Comparison of ENCODE assay signal across 1 cellular context in the genomic region with DNA sequence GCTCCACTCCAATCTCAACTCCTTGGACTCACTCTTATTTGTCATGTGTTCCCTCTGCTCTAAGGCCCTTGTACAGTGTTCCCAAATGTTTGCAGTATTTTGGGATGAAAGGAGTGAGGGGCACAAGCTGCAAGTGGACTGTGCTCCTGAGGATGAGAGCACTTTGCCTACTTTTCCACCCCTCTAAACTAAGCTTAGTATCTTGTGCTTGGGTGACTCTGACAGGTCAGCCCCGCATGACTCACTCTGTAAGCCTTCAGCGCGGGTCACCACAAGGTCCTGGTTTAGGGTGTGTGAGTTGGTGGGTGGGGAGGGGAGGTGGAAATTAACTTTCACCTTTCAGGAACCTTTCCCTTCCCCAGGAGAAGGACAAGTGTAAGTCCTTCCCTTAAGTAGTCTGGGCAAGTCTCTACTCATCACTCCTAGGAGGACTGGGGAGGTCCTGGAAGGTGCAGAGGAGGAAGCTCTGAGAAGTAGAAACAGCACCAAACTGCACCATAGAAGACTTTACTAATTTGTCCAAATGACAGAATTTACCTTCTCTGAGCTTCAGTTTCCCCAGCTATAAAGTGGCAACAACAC.
TF ChIP-seq lines count a peak whose summit lies in the region.

No MANE protein-coding gene starts in this region.

TF ChIP-seq in HepG2, 621 proteins besides CTCF, POLR2A, EP300 and RAD21 (continued from another document and continues in another):
- no peak for TF ChIP-seq ZFP91 (CRISPR knock-in tag; IDR thresholded peaks at IDR 0.05; ENCODE audit: borderline replicate concordance)
- TF ChIP-seq LBX2 (CRISPR knock-in tag; IDR thresholded peaks at IDR 0.05; ENCODE audit: borderline replicate concordance) = no peak
- no peak for TF ChIP-seq PLSCR1 (CRISPR knock-in tag; IDR thresholded peaks at IDR 0.05; ENCODE audit: borderline replicate concordance)
- TF ChIP-seq RARA (CRISPR knock-in tag; IDR thresholded peaks at IDR 0.05) = peak; percentile 83
- no peak for TF ChIP-seq MBD4 (IDR thresholded peaks at IDR 0.05; ENCODE audit: borderline replicate concordance, low read length)
- TF ChIP-seq DNMT3B (CRISPR knock-in tag; conservative IDR thresholded peaks at IDR 0.05) = no peak
- TF ChIP-seq, protein P1, sequence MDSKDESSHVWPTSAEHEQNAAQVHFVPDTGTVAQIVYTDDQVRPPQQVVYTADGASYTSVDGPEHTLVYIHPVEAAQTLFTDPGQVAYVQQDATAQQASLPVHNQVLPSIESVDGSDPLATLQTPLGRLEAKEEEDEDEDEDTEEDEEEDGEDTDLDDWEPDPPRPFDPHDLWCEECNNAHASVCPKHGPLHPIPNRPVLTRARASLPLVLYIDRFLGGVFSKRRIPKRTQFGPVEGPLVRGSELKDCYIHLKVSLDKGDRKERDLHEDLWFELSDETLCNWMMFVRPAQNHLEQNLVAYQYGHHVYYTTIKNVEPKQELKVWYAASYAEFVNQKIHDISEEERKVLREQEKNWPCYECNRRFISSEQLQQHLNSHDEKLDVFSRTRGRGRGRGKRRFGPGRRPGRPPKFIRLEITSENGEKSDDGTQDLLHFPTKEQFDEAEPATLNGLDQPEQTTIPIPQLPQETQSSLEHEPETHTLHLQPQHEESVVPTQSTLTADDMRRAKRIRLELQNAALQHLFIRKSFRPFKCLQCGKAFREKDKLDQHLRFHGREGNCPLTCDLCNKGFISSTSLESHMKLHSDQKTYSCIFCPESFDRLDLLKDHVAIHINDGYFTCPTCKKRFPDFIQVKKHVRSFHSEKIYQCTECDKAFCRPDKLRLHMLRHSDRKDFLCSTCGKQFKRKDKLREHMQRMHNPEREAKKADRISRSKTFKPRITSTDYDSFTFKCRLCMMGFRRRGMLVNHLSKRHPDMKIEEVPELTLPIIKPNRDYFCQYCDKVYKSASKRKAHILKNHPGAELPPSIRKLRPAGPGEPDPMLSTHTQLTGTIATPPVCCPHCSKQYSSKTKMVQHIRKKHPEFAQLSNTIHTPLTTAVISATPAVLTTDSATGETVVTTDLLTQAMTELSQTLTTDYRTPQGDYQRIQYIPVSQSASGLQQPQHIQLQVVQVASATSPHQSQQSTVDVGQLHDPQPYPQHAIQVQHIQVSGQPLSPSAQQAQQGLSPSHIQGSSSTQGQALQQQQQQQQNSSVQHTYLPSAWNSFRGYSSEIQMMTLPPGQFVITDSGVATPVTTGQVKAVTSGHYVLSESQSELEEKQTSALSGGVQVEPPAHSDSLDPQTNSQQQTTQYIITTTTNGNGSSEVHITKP (CRISPR knock-in tag; IDR thresholded peaks at IDR 0.05; ENCODE audit: low read depth) = peak; percentile 80; the same call in 1 of the 2 replicates
- TF ChIP-seq ZSCAN12 (CRISPR knock-in tag; IDR thresholded peaks at IDR 0.05) = no peak
- TF ChIP-seq NR3C1 (CRISPR knock-in tag; IDR thresholded peaks at IDR 0.05) = no peak
- no peak for TF ChIP-seq FOXO1 (CRISPR knock-in tag; IDR thresholded peaks at IDR 0.05)
- TF ChIP-seq, protein P2, sequence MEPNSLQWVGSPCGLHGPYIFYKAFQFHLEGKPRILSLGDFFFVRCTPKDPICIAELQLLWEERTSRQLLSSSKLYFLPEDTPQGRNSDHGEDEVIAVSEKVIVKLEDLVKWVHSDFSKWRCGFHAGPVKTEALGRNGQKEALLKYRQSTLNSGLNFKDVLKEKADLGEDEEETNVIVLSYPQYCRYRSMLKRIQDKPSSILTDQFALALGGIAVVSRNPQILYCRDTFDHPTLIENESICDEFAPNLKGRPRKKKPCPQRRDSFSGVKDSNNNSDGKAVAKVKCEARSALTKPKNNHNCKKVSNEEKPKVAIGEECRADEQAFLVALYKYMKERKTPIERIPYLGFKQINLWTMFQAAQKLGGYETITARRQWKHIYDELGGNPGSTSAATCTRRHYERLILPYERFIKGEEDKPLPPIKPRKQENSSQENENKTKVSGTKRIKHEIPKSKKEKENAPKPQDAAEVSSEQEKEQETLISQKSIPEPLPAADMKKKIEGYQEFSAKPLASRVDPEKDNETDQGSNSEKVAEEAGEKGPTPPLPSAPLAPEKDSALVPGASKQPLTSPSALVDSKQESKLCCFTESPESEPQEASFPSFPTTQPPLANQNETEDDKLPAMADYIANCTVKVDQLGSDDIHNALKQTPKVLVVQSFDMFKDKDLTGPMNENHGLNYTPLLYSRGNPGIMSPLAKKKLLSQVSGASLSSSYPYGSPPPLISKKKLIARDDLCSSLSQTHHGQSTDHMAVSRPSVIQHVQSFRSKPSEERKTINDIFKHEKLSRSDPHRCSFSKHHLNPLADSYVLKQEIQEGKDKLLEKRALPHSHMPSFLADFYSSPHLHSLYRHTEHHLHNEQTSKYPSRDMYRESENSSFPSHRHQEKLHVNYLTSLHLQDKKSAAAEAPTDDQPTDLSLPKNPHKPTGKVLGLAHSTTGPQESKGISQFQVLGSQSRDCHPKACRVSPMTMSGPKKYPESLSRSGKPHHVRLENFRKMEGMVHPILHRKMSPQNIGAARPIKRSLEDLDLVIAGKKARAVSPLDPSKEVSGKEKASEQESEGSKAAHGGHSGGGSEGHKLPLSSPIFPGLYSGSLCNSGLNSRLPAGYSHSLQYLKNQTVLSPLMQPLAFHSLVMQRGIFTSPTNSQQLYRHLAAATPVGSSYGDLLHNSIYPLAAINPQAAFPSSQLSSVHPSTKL (CRISPR knock-in tag; IDR thresholded peaks at IDR 0.05) = 0 out of 2 replicates have a peak, but pooled peaks have one; percentile 10
- TF ChIP-seq NR2F6 (IDR thresholded peaks at IDR 0.05) = no peak
- peak; percentile 39; the same call in 1 of the 2 replicates for TF ChIP-seq NR2F6 (CRISPR knock-in tag; IDR thresholded peaks at IDR 0.05)
- no peak for TF ChIP-seq GABPB1 (CRISPR knock-in tag; IDR thresholded peaks at IDR 0.05)
- TF ChIP-seq SNAPC2 (CRISPR knock-in tag; IDR thresholded peaks at IDR 0.05) = no peak
- TF ChIP-seq JUND (CRISPR knock-in tag; IDR thresholded peaks at IDR 0.05) = peak; percentile 27; the same call in 1 of the 2 replicates
- no peak for TF ChIP-seq ZNF878 (CRISPR knock-in tag; IDR thresholded peaks at IDR 0.05)
- no peak for TF ChIP-seq RFX5 (IDR thresholded peaks at IDR 0.05; ENCODE audit: low read depth, low read length)
- 0 out of 2 replicates have a peak, but pooled peaks have one; percentile 22 for TF ChIP-seq JUN (CRISPR knock-in tag; IDR thresholded peaks at IDR 0.05)
- no peak for TF ChIP-seq ZNF12 (CRISPR knock-in tag; IDR thresholded peaks at IDR 0.05)
- TF ChIP-seq ZFP36L1 (CRISPR knock-in tag; IDR thresholded peaks at IDR 0.05) = no peak
- TF ChIP-seq, protein P3, sequence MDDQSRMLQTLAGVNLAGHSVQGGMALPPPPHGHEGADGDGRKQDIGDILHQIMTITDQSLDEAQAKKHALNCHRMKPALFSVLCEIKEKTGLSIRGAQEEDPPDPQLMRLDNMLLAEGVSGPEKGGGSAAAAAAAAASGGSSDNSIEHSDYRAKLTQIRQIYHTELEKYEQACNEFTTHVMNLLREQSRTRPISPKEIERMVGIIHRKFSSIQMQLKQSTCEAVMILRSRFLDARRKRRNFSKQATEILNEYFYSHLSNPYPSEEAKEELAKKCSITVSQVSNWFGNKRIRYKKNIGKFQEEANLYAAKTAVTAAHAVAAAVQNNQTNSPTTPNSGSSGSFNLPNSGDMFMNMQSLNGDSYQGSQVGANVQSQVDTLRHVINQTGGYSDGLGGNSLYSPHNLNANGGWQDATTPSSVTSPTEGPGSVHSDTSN (CRISPR knock-in tag; IDR thresholded peaks at IDR 0.05; ENCODE audit: borderline replicate concordance) = no peak
- TF ChIP-seq TBX2 (CRISPR knock-in tag; IDR thresholded peaks at IDR 0.05; ENCODE audit: borderline replicate concordance) = no peak
- TF ChIP-seq SOX13 (IDR thresholded peaks at IDR 0.05) = no peak
- no peak for TF ChIP-seq SOX13 (CRISPR knock-in tag; conservative IDR thresholded peaks at IDR 0.05 in 1 of 2, IDR thresholded peaks at IDR 0.05 in 1 of 2)
- no peak for TF ChIP-seq MATR3 (CRISPR knock-in tag; IDR thresholded peaks at IDR 0.05)
- no peak for TF ChIP-seq ARID4A (CRISPR knock-in tag; IDR thresholded peaks at IDR 0.05; ENCODE audit: borderline replicate concordance)
- 0 out of 2 replicates have a peak, but pooled peaks have one; percentile 31 for TF ChIP-seq RXRB (CRISPR knock-in tag; IDR thresholded peaks at IDR 0.05; ENCODE audit: borderline replicate concordance)
- TF ChIP-seq, protein P4, sequence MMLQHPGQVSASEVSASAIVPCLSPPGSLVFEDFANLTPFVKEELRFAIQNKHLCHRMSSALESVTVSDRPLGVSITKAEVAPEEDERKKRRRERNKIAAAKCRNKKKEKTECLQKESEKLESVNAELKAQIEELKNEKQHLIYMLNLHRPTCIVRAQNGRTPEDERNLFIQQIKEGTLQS (CRISPR knock-in tag; IDR thresholded peaks at IDR 0.05) = peak; percentile 53; the same call in 1 of the 2 replicates
- TF ChIP-seq MAFG (CRISPR knock-in tag; IDR thresholded peaks at IDR 0.05) = no peak
- TF ChIP-seq IKZF5 (CRISPR knock-in tag; IDR thresholded peaks at IDR 0.05) = no peak
- TF ChIP-seq THYN1 (CRISPR knock-in tag; IDR thresholded peaks at IDR 0.05; ENCODE audit: borderline replicate concordance, low read depth) = no peak
- no peak for TF ChIP-seq ZNF468 (CRISPR knock-in tag; IDR thresholded peaks at IDR 0.05)
- TF ChIP-seq RNF2 (conservative IDR thresholded peaks at IDR 0.05; ENCODE audit: low read depth) = 0 out of 2 replicates have a peak, but pooled peaks have one; percentile 18
- TF ChIP-seq, protein P5, sequence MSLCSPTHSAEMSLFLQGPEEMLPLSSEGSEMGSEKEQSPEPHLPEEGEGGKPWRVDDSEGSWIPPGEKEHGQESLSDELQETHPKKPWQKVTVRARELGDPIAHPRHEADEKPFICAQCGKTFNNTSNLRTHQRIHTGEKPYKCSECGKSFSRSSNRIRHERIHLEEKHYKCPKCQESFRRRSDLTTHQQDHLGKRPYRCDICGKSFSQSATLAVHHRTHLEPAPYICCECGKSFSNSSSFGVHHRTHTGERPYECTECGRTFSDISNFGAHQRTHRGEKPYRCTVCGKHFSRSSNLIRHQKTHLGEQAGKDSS (CRISPR knock-in tag; IDR thresholded peaks at IDR 0.05; ENCODE audit: borderline replicate concordance, low read depth) = no peak
- TF ChIP-seq ZNF569 (CRISPR knock-in tag; IDR thresholded peaks at IDR 0.05; ENCODE audit: borderline replicate concordance) = no peak
- peak; percentile 45; the same call in 1 of the 2 replicates for TF ChIP-seq FOSL1 (CRISPR knock-in tag; IDR thresholded peaks at IDR 0.05; ENCODE audit: borderline replicate concordance)
- TF ChIP-seq XRCC5 (optimal IDR thresholded peaks at IDR 0.05; ENCODE audit: low read length) = peak; percentile 71
- TF ChIP-seq ZNF589 (CRISPR knock-in tag; conservative IDR thresholded peaks at IDR 0.05) = no peak
- no peak for TF ChIP-seq SRF (IDR thresholded peaks at IDR 0.05; ENCODE audit: low read depth, low read length)
- peak; percentile 56; the same call in 1 of the 2 replicates for TF ChIP-seq RXRA (CRISPR knock-in tag; IDR thresholded peaks at IDR 0.05)
